27 cellular contexts compared by ENCODE assay signal in genomic region chr10:3336673-3337293, GRCh38.
"Had no signal": no experiment of that assay in that cellular context is flagged by ENCODE, and none has a peak within 500 bp of the region (broad histone marks: within the 10 kb centered on the region; RNA-seq: fewer than 3 reads in every experiment).

No MANE protein-coding gene starts in this region.

- H3K27me3 ChIP-seq: foreskin keratinocyte, heart right ventricle, spleen, testis, transverse colon, uterus had no signal

- DNase-seq: activated CD4-positive, alpha-beta memory T cell treated with anti-CD3 and anti-CD28 coated beads, Interleukin-2, amount 10 ng/mL, durations not matched to agents 7 days and 5 days; activated CD4-positive, alpha-beta T cell treated with anti-CD3 and anti-CD28 coated beads, Interleukin-2, amount 10 ng/mL, durations not matched to agents 24 days and 14 days; activated CD4-positive, CD25-positive, alpha-beta regulatory T cell treated with anti-CD3 and anti-CD28 coated beads, Interleukin-2, amount 50 U/mL, for 72 hours; activated gamma-delta T cell treated with Interleukin-2 at 50 U/mL for 16 hours; activated naive CD4-positive, alpha-beta T cell treated with anti-CD3 and anti-CD28 coated beads, Interleukin-2, amount 50 U/mL, for 16 hours; activated T-cell treated with anti-CD3 and anti-CD28 coated beads, Interleukin-2, amount 50 U/mL, for 4 hours; amygdala; cortex of kidney; effector memory CD8-positive, alpha-beta T cell; foreskin keratinocyte; heart right ventricle; left cardiac atrium; mammary epithelial cell; naive thymus-derived CD8-positive, alpha-beta T cell; nucleus accumbens; right cardiac atrium; spleen; stimulated activated naive CD8-positive, alpha-beta T cell treated with anti-CD3 and anti-CD28 coated beads, Interleukin-15, Interleukin-2, amounts not matched to agents 100 U/mL and 50 U/mL, for 24 hours; T-helper 17 cell; T1000; testis; transverse colon; uterus; WERI-Rb-1 had no signal

- ATAC-seq: activated T-cell treated with anti-CD3 and anti-CD28 coated beads, Interleukin-2, amount 50 U/mL, for 4 hours; activated T-helper 17 cell treated with anti-CD3 and anti-CD28 coated beads, Interleukin-2, amount 50 U/mL, for 72 hours; effector memory CD8-positive, alpha-beta T cell; esophagus mucosa; foreskin keratinocyte; naive thymus-derived CD8-positive, alpha-beta T cell; stimulated activated naive CD8-positive, alpha-beta T cell treated with anti-CD3 and anti-CD28 coated beads, Interleukin-15, Interleukin-2, amounts not matched to agents 100 U/mL and 50 U/mL, for 24 hours; T-helper 17 cell had no signal

- H3K4me1 ChIP-seq: foreskin keratinocyte, parathyroid adenoma, spleen, testis, transverse colon, uterus had no signal

- H3K36me3 ChIP-seq: heart right ventricle, spleen, transverse colon, uterus, WERI-Rb-1 had no signal

- H3K9me3 ChIP-seq: heart right ventricle, spleen, testis, transverse colon, uterus had no signal

- H3K27ac ChIP-seq: foreskin keratinocyte, heart right ventricle, parathyroid adenoma, spleen, testis, transverse colon, uterus, WERI-Rb-1 had no signal

- H3K79me2 ChIP-seq: parathyroid adenoma had no signal

- H3K9ac ChIP-seq: parathyroid adenoma had no signal

- H3K4me3 ChIP-seq: heart right ventricle, spleen, testis, transverse colon, uterus had no signal
